8 cellular contexts compared by ENCODE assay signal in genomic region chr17:58611331-58611730, GRCh38.
"Had no signal": no experiment of that assay in that cellular context is flagged by ENCODE, and none has a peak within 500 bp of the region (broad histone marks: within the 10 kb centered on the region; RNA-seq: fewer than 3 reads in every experiment).

No MANE protein-coding gene starts in this region.

- H3K9ac ChIP-seq: GM23248, KMS-11 had no signal

- H3K9me3 Mint-ChIP-seq: H9 had no signal

- H3K4me3 Mint-ChIP-seq: H9 had no signal

- H3K27ac Mint-ChIP-seq: H9 had no signal

- DNase-seq: GM23248, GOT3, H9, HCEC 1CT, IMR-90 had no signal

- H2AFZ ChIP-seq: GM23248 had no signal

- H3K4me3 ChIP-seq: GM23248, K562 had no signal

- ATAC-seq: K562 had no signal

- H3K27ac ChIP-seq: GM23248, HL-60, KMS-11 had no signal

- H3K4me2 ChIP-seq: KMS-11 had no signal
